ENCODE assay signal across 1 cellular context in genomic region chr15:27454281-27455060, GRCh38.
TF ChIP-seq lines count a peak whose summit lies in the region.

No MANE protein-coding gene starts in this region.

TF ChIP-seq in GM23338, 12 proteins besides CTCF, POLR2A, EP300 and RAD21 (continued from another document):
- TF ChIP-seq ZNF462 (CRISPR knock-in tag; IDR thresholded peaks at IDR 0.05), result no peak
- TF ChIP-seq STAT1 (IDR thresholded peaks at IDR 0.05; ENCODE audit: unreplicated experiment), result no peak
- no peak for TF ChIP-seq ETS1 (IDR thresholded peaks at IDR 0.05)
- no peak for TF ChIP-seq ZNF114 (CRISPR knock-in tag; IDR thresholded peaks at IDR 0.05)
- no peak for TF ChIP-seq REST (IDR thresholded peaks at IDR 0.05; ENCODE audit: unreplicated experiment)
- no peak for TF ChIP-seq POLR2AphosphoS5 (IDR thresholded peaks at IDR 0.05; ENCODE audit: low read depth)
- TF ChIP-seq NANOG (IDR thresholded peaks at IDR 0.05; ENCODE audit: borderline replicate concordance), result no peak
- TF ChIP-seq EZH2phosphoT487 (IDR thresholded peaks at IDR 0.05; ENCODE audit: unreplicated experiment), result no peak
- TF ChIP-seq ZNF331 (CRISPR knock-in tag; IDR thresholded peaks at IDR 0.05; ENCODE audit: low read depth), result no peak
